21 cellular contexts compared by ENCODE assay signal in genomic region chr12:117228239-117228638, GRCh38. TPM values are rescaled to one million over a fixed set of nuclear protein-coding genes. Genes with fewer than 3 reads are reported as not detected.
A peak's percentile ranks its signal among the peaks of the same experiment; 100 is the strongest.
DNase-seq lines count a peak whose midpoint lies in the region; ATAC-seq and TF ChIP-seq lines count a peak whose summit lies in the region.
"Had no signal": no experiment of that assay in that cellular context is flagged by ENCODE, and none has a peak within 500 bp of the region (broad histone marks: within the 10 kb centered on the region; RNA-seq: fewer than 3 reads in every experiment).

No MANE protein-coding gene starts in this region.

- CTCF ChIA-PET in HEK293 (lab: Yijun Ruan, JAX), result interaction anchor here (0.5 to 3.2 kb wide), 4 partner anchors 8 to 621 kb away, joined by 3 to 17 read pairs (median 6); no protein-coding TSS in a partner anchor

- H3K27me3 ChIP-seq in brain microvascular endothelial cell (replicated peaks) (no peaks in the 10 kb centered on the region), colonic mucosa (no peaks in the 10 kb centered on the region), Peyer's patch (no peaks in the 10 kb centered on the region)

- intact Hi-C loops in colonic mucosa (cut with DNase I), result no loop called here

- DNase-seq in AG08395 (ENCODE audit: low spot score) (peak; percentile 19), brain microvascular endothelial cell (peak; percentile 2), kidney tubule cell (ENCODE audit: low spot score) (peak; percentile 10), colonic mucosa (no peak), Peyer's patch (no peak), NCI-H226 (no peak)
- DNase-seq: activated CD4-positive, alpha-beta T cell treated with anti-CD3 and anti-CD28 coated beads, Interleukin-2, amount 50 U/mL, for 48 hours; activated CD8-positive, alpha-beta memory T cell treated with anti-CD3 and anti-CD28 coated beads, Interleukin-2, amount 50 U/mL, for 48 hours; activated naive CD8-positive, alpha-beta T cell treated with anti-CD3 and anti-CD28 coated beads, Interleukin-2, amount 10 ng/mL, durations not matched to agents 7 days and 5 days; effector memory CD4-positive, alpha-beta T cell; esophagus squamous epithelium; Kasumi-1; midbrain; NCI-H1105; NCI-H510A treated with DMSO at 0.1 percent for 48 hours; posterior cingulate gyrus; sigmoid colon had no signal

- no peak for TF ChIP-seq CTCF in HEK293 (tag by site-specific recombination; IDR thresholded peaks at IDR 0.05)
- no peak for TF ChIP-seq CTCF in brain microvascular endothelial cell (IDR thresholded peaks at IDR 0.05; ENCODE audit: low read depth, low read length, missing control alignments)
- no peak for TF ChIP-seq CTCF in colonic mucosa (IDR thresholded peaks at IDR 0.05)
- TF ChIP-seq CTCF in Peyer's patch (IDR thresholded peaks at IDR 0.05), result no peak

- H3K27ac ChIP-seq in HEK293 (ENCODE audit: extremely low read depth, low read depth, low read length) (no peak overlapping the region), brain microvascular endothelial cell (no peak overlapping the region), colonic mucosa (no peak overlapping the region), Peyer's patch (no peak overlapping the region)
- H3K27ac ChIP-seq: esophagus squamous epithelium, sigmoid colon had no signal

- no peak for TF ChIP-seq POLR2A in Peyer's patch (IDR thresholded peaks at IDR 0.05)

- no peaks in the 10 kb centered on the region for H3K9me3 ChIP-seq in HEK293 (ENCODE audit: control insufficient read depth, insufficient read depth, low read depth, low read length)
- no peaks in the 10 kb centered on the region for H3K9me3 ChIP-seq in colonic mucosa
- no peaks in the 10 kb centered on the region for H3K9me3 ChIP-seq in Peyer's patch
- H3K9me3 ChIP-seq: esophagus squamous epithelium, HAP-1, sigmoid colon had no signal

- POLR2A ChIA-PET in HEK293 (lab: Yijun Ruan, JAX), result no interaction called here

- H3K36me3 ChIP-seq in HEK293 (ENCODE audit: control insufficient read depth in 2 of 2, insufficient read depth in 1 of 2, low read length in 2 of 2) (no peaks in the 10 kb centered on the region), brain microvascular endothelial cell (replicated peaks) (no peaks in the 10 kb centered on the region), colonic mucosa (no peaks in the 10 kb centered on the region), Peyer's patch (no peaks in the 10 kb centered on the region)
- H3K36me3 ChIP-seq: esophagus squamous epithelium, HAP-1, sigmoid colon had no signal

- no peaks in the 10 kb centered on the region for H3K4me1 ChIP-seq in HEK293 (ENCODE audit: control insufficient read depth, insufficient read depth, low read length)
- H3K4me1 ChIP-seq in colonic mucosa, result no peaks in the 10 kb centered on the region
- no peaks in the 10 kb centered on the region for H3K4me1 ChIP-seq in Peyer's patch
- H3K4me1 ChIP-seq: esophagus squamous epithelium, HAP-1, sigmoid colon had no signal

- H3K4me3 ChIP-seq in HEK293 (ENCODE audit: low read depth, low read length) (no peak overlapping the region), brain microvascular endothelial cell (ENCODE audit: low read depth, low read length) (no peak overlapping the region), colonic mucosa (no peak overlapping the region), Peyer's patch (no peak overlapping the region)
- H3K4me3 ChIP-seq: esophagus squamous epithelium, HAP-1, sigmoid colon had no signal

- ATAC-seq in HG02623 (IDR thresholded peaks at IDR 0.05; ENCODE audit: unreplicated experiment), result no peak
- ATAC-seq: natural killer cell treated with Interleukin-12 subunit alpha and Interleukin-12 subunit beta and Interleukin-15 and Interleukin-18, amount 100 ng/mL, for 72 hours had no signal

- H3K9ac ChIP-seq in colonic mucosa (ENCODE audit: low read depth in 2 of 2, low read length in 2 of 2), result no peak overlapping the region

- in situ Hi-C loops in brain microvascular endothelial cell (cut with HindIII; ENCODE audit: low pct_ligation_motif_present, low sequenced_read_pairs), result loop anchor here (25.0 kb wide), 1 partner anchor 609 kb away; no protein-coding TSS in a partner anchor

TF ChIP-seq in HEK293, 187 proteins besides CTCF, POLR2A, EP300 and RAD21:
- TF ChIP-seq OVOL3 (tag by site-specific recombination; IDR thresholded peaks at IDR 0.05), result no peak
- no peak for TF ChIP-seq ZNF548 (tag by site-specific recombination; IDR thresholded peaks at IDR 0.05)
- no peak for TF ChIP-seq ZNF654 (tag by site-specific recombination; IDR thresholded peaks at IDR 0.05; ENCODE audit: low read depth)
- TF ChIP-seq ZBTB1 (tag by site-specific recombination; IDR thresholded peaks at IDR 0.05), result no peak
- no peak for TF ChIP-seq ZNF530 (tag by site-specific recombination; IDR thresholded peaks at IDR 0.05; ENCODE audit: low read depth)
- TF ChIP-seq ZBTB44 (tag by site-specific recombination; IDR thresholded peaks at IDR 0.05), result no peak
- TF ChIP-seq ZNF114 (tag by site-specific recombination; IDR thresholded peaks at IDR 0.05), result no peak
- 0 out of 2 replicates have a peak, but pooled peaks have one; percentile 18 for TF ChIP-seq ZBTB17 (tag by site-specific recombination; IDR thresholded peaks at IDR 0.05)
TF ChIP-seq in HEK293: peak in this region for 1.

RNA-seq across cellular contexts. Expression of gene FBXO21, which starts 38.0 kb away (rescaled TPM):
- total RNA-seq in colonic mucosa (10 to 100 TPM; 34.5 to 34.7 TPM), Peyer's patch (100 to 1,000 TPM in 1 of 4 donors, 10 to 100 TPM in 3; 42.5 to 115 (median 68.8) TPM)

Comparison
In these comparisons a context has a peak if more than half of its experiments do, and no peak if none do; other contexts are left out.
1. DNase-seq: peak in AG08395 (single experiment), brain microvascular endothelial cell (single experiment) and kidney tubule cell (single experiment); none in colonic mucosa (single experiment), Peyer's patch (0 of 3) and NCI-H226 (single experiment).